In the genomic region with DNA sequence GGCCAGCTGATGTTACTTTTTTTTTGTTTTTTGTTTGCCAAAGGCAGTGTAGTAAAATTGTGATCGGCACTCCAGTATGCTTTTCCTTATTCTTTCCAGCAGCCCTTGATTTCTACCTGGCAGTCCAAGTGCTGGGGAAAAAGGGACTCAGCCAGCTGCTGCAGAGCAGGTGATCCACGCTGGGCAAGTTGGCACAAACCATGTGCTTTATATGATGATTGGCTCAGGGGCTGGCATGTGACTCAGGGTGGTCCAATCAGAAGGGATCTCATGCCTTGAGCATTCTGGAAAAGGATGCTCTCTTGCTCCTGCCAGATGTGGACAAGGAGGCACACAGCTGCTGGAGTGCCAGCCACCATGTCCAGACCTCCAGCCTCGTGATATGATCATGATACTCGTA, we compare ENCODE assay signal across 1 cellular context.
TF ChIP-seq lines count a peak whose summit lies in the region.

No MANE protein-coding gene starts in this region.

TF ChIP-seq in SK-N-SH treated with all-trans-retinoic acid at 6 μM for 48 hours, 23 proteins besides CTCF, POLR2A, EP300 and RAD21 (continued from another document):
- TF ChIP-seq ZC3H10 (CRISPR knock-in tag; IDR thresholded peaks at IDR 0.05) (no peak), CSRNP3 (CRISPR knock-in tag; IDR thresholded peaks at IDR 0.05) (no peak), ARNTL (CRISPR knock-in tag; IDR thresholded peaks at IDR 0.05; ENCODE audit: borderline replicate concordance, low read depth) (no peak), GLIS3 (CRISPR knock-in tag; IDR thresholded peaks at IDR 0.05) (no peak), POU6F1 (CRISPR knock-in tag; IDR thresholded peaks at IDR 0.05; ENCODE audit: borderline replicate concordance, low read depth) (no peak), RARB (CRISPR knock-in tag; IDR thresholded peaks at IDR 0.05) (no peak)
